11 cellular contexts compared by ENCODE assay signal in genomic region chr9:89446440-89447310, GRCh38. TPM values are rescaled to one million over a fixed set of nuclear protein-coding genes. Genes with fewer than 3 reads are reported as not detected.
DNase-seq lines count a peak whose midpoint lies in the region; ATAC-seq, FAIRE-seq and TF ChIP-seq lines count a peak whose summit lies in the region.
"Had no signal": no experiment of that assay in that cellular context is flagged by ENCODE, and none has a peak within 500 bp of the region (broad histone marks: within the 10 kb centered on the region; RNA-seq: fewer than 3 reads in every experiment).

No MANE protein-coding gene starts in this region.

- peak overlapping the region in 6 of 7 donors; percentile 19 to 71 (median 55) for H3K27ac Mint-ChIP-seq in CD14-positive monocyte
- H3K27ac Mint-ChIP-seq in activated naive CD8-positive, alpha-beta T cell treated with anti-CD3 and anti-CD28 coated beads, Interleukin-2, amount 50 U/mL, for 24 hours = peak overlapping the region; percentile 93
- peak overlapping the region; percentile 93 to 97 for H3K27ac Mint-ChIP-seq in natural killer cell

- peaks cover 0 to 2% (median 0%) of the 10 kb centered on the region in 7 donors for H3K9me3 Mint-ChIP-seq in CD14-positive monocyte
- no peaks in the 10 kb centered on the region for H3K9me3 Mint-ChIP-seq in activated naive CD8-positive, alpha-beta T cell treated with anti-CD3 and anti-CD28 coated beads, Interleukin-2, amount 50 U/mL, for 24 hours
- no peaks in the 10 kb centered on the region for H3K9me3 Mint-ChIP-seq in natural killer cell

- TF ChIP-seq CTCF in CD14-positive monocyte (IDR thresholded peaks at IDR 0.05) (no peak), natural killer cell (IDR thresholded peaks at IDR 0.05) (no peak)

- H3K4me3 Mint-ChIP-seq in CD14-positive monocyte = no peak overlapping the region
- no peak overlapping the region for H3K4me3 Mint-ChIP-seq in activated naive CD8-positive, alpha-beta T cell treated with anti-CD3 and anti-CD28 coated beads, Interleukin-2, amount 50 U/mL, for 24 hours
- H3K4me3 Mint-ChIP-seq in natural killer cell = peak overlapping the region; percentile 92

- H3K27me3 Mint-ChIP-seq in CD14-positive monocyte (ENCODE audit: low read depth in 3 of 3) (peaks cover 0 to 4% (median 2%) of the 10 kb centered on the region in 3 donors), natural killer cell (ENCODE audit: low read depth in 2 of 2) (no peaks in the 10 kb centered on the region)
- no peaks in the 10 kb centered on the region for H3K27me3 Mint-ChIP-seq in activated naive CD8-positive, alpha-beta T cell treated with anti-CD3 and anti-CD28 coated beads, Interleukin-2, amount 50 U/mL, for 24 hours

- H3K4me1 Mint-ChIP-seq in CD14-positive monocyte (peaks cover 60% of the 10 kb centered on the region), natural killer cell (peaks cover 71 to 97% of the 10 kb centered on the region in 2 donors)
- peaks cover 99% of the 10 kb centered on the region for H3K4me1 Mint-ChIP-seq in activated naive CD8-positive, alpha-beta T cell treated with anti-CD3 and anti-CD28 coated beads, Interleukin-2, amount 50 U/mL, for 24 hours

- no peak for ATAC-seq in activated naive CD8-positive, alpha-beta T cell treated with anti-CD3 and anti-CD28 coated beads, Interleukin-2, amount 50 U/mL, for 24 hours
- no peak for ATAC-seq in natural killer cell
- ATAC-seq in activated CD4-positive, CD25-positive, alpha-beta regulatory T cell treated with anti-CD3 and anti-CD28 coated beads, Interleukin-2, amount 50 U/mL, for 24 hours = no peak
- ATAC-seq: upper lobe of right lung had no signal

- FAIRE-seq in GM19239 (lab: Jason Lieb, UNC) = peak; percentile 42
- FAIRE-seq: GM12892 had no signal

- H3K36me3 Mint-ChIP-seq in CD14-positive monocyte (peaks cover 62 to 67% of the 10 kb centered on the region in 2 donors), natural killer cell (peaks cover 8% of the 10 kb centered on the region)
- peaks cover 44% of the 10 kb centered on the region for H3K36me3 Mint-ChIP-seq in activated naive CD8-positive, alpha-beta T cell treated with anti-CD3 and anti-CD28 coated beads, Interleukin-2, amount 50 U/mL, for 24 hours (ENCODE audit: low read depth)

- DNase-seq in CD14-positive monocyte (ENCODE audit: low spot score) (no peak), GM19239 (ENCODE audit: insufficient read length, low spot score) (no peak), natural killer cell (no peak), Kasumi-1 (lab: John Stamatoyannopoulos, UW) (no peak)
- no peak for DNase-seq in activated naive CD8-positive, alpha-beta T cell treated with anti-CD3 and anti-CD28 coated beads, Interleukin-2, amount 50 U/mL, for 24 hours
- DNase-seq in stimulated activated CD4-positive, alpha-beta T cell treated with anti-CD3 and anti-CD28 coated beads, Interleukin-4, amount 100 ng/mL, for 4 hours = no peak
- DNase-seq: islet precursor cell, NCI-H226, upper lobe of right lung had no signal

- intact Hi-C loops in CD14-positive monocyte (cut with micrococcal nuclease) (no loop called here), natural killer cell (cut with micrococcal nuclease) (loop anchor here (5.0 kb wide), 1 partner anchor 91 kb away; no protein-coding TSS in a partner anchor)

RNA-seq across cellular contexts. Expression of gene SEMA4D, which starts 51.2 kb away (rescaled TPM):
- 10 to 100 TPM; 28.2 to 28.6 TPM for polyA plus RNA-seq in CD14-positive monocyte
- total RNA-seq in natural killer cell = 100 to 1,000 TPM; 354 to 448 (median 420) TPM
